9 cellular contexts compared by ENCODE assay signal in the genomic region with DNA sequence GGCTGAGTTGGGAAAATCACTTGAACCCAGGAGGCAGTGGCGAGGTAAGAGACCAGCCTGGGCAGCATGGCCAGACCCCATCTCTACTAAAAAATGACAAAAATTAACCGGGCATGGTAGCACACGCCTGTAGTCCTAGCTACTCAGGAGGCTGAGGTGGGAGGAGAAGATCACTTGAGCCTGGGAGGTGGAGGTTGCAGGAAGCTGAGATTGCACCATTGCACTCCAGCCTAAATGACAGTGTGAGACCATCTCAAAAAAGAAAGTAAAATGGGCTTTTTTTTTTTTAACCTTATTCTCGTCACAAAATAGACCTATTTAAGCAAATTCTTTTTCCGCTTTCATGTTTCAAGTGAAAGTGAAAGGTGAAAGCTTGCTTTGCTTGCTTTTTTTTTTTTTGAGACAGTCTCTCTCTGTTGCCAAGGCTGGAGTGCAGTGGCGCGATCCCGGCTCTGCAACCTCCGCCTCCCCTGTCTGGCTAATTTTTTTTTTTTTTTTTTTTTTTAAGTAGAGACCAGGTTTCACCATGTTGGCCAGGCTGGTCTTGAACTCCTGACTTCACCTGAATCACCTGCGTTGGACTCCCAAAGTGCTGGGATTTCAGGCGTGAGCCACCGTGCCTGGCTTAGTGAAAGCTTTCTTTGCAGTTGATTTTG. TPM values are rescaled to one million over a fixed set of nuclear protein-coding genes. Genes with fewer than 3 reads are reported as not detected.
DNase-seq lines count a peak whose midpoint lies in the region; ATAC-seq, FAIRE-seq and TF ChIP-seq lines count a peak whose summit lies in the region.
"Had no signal": no experiment of that assay in that cellular context is flagged by ENCODE, and none has a peak within 500 bp of the region (broad histone marks: within the 10 kb centered on the region; RNA-seq: fewer than 3 reads in every experiment).

No MANE protein-coding gene starts in this region.

- no peaks in the 10 kb centered on the region for H3K9me3 Mint-ChIP-seq in activated CD4-positive, alpha-beta T cell treated with anti-CD3 and anti-CD28 coated beads, Interleukin-2, amount 10 ng/mL, durations not matched to agents 24 days and 14 days

- in situ Hi-C loops in GM13976 (cut with MboI; ENCODE audit: low sequenced_read_pairs, unreplicated experiment) (no loop called here), HepG2 (cut with HindIII; ENCODE audit: extremely low pct_ligation_motif_present, low pct_unique_long_range_greater_than_20kb) (loop anchor here (25.0 kb wide), 1 partner anchor 313 kb away; no protein-coding TSS in a partner anchor)

- CTCF ChIA-PET in HepG2 (lab: Yijun Ruan, JAX; ENCODE audit: low intra/inter-chr PET ratio, low total read pairs), result no interaction called here

- intact Hi-C loops in activated CD4-positive, alpha-beta T cell treated with anti-CD3 and anti-CD28 coated beads, Interleukin-2, amount 10 ng/mL, durations not matched to agents 24 days and 14 days (cut with micrococcal nuclease), result loop anchor here (2.0 to 5.0 kb wide), 6 partner anchors 19 to 1813 kb away; a partner anchor contains a TSS
- intact Hi-C loops in HepG2 (cut with micrococcal nuclease; ENCODE audit: unreplicated experiment), result no loop called here
- intact Hi-C loops in ovary (cut with DNase I), result no loop called here

- BruUV-seq in HepG2 (replicated peaks; lab: Mats Ljungman, UMichigan), result no TSS peak

- FAIRE-seq in HepG2 (lab: Jason Lieb, UNC), result no peak

- ATAC-seq in HG02759 (IDR thresholded peaks at IDR 0.05; ENCODE audit: unreplicated experiment), result peak; percentile 43
- no peak for ATAC-seq in HepG2

- peak overlapping the region; percentile 56 for H3K27ac Mint-ChIP-seq in activated CD4-positive, alpha-beta T cell treated with anti-CD3 and anti-CD28 coated beads, Interleukin-2, amount 10 ng/mL, durations not matched to agents 24 days and 14 days

- peaks cover 33% of the 10 kb centered on the region for H3K4me1 Mint-ChIP-seq in activated CD4-positive, alpha-beta T cell treated with anti-CD3 and anti-CD28 coated beads, Interleukin-2, amount 10 ng/mL, durations not matched to agents 24 days and 14 days

- H3K79me2 ChIP-seq in HepG2 (ENCODE audit: insufficient read depth, low read length), result peaks cover 76% of the 10 kb centered on the region

- H3K36me3 ChIP-seq in HepG2 (replicated peaks in 1 of 2; ENCODE audit: control insufficient read depth in 1 of 2, insufficient read depth in 2 of 2, low read length in 2 of 2), result peaks cover 5 to 36% of the 10 kb centered on the region in 2 experiments; a peak in 4 of 5 replicates
- H3K36me3 ChIP-seq in ovary, result no peaks in the 10 kb centered on the region

- TF ChIP-seq CTCF in GM13976 (IDR thresholded peaks at IDR 0.05; ENCODE audit: borderline replicate concordance, control extremely low read depth, extremely low read depth, insufficient read depth, missing control alignments) (no peak), HepG2 (CRISPR knock-in tag; IDR thresholded peaks at IDR 0.05) (no peak), ovary (IDR thresholded peaks at IDR 0.05) (no peak)

- H2AFZ ChIP-seq in HepG2 (ENCODE audit: low read length), result no peak overlapping the region

- H3K27ac ChIP-seq in HepG2 (ENCODE audit: extremely low read length, insufficient read depth, low read length) (no peak overlapping the region), ovary (no peak overlapping the region)
- H3K27ac ChIP-seq: HL-60 had no signal

- POLR2A ChIA-PET in HepG2 (lab: Yijun Ruan, JAX), result no interaction called here

- H3K4me2 ChIP-seq in HepG2 (ENCODE audit: low read depth, low read length), result peak overlapping the region; percentile 53

- peak overlapping the region; percentile 96 for H3K4me3 Mint-ChIP-seq in activated CD4-positive, alpha-beta T cell treated with anti-CD3 and anti-CD28 coated beads, Interleukin-2, amount 10 ng/mL, durations not matched to agents 24 days and 14 days

- H3K27me3 ChIP-seq in HepG2 (ENCODE audit: control insufficient read depth in 1 of 2, insufficient read depth in 2 of 2, low read length in 2 of 2), result no peaks in the 10 kb centered on the region; a peak in 1 of 5 replicates
- H3K27me3 ChIP-seq in ovary, result no peaks in the 10 kb centered on the region

- no peak overlapping the region for H3K9ac ChIP-seq in HepG2 (ENCODE audit: insufficient read depth, low read depth, low read length)

- H3K4me3 ChIP-seq in HepG2 (replicated peaks in 1 of 3; ENCODE audit: insufficient read depth in 1 of 3, low read depth in 2 of 3, low read length in 3 of 3), result peak overlapping the region in 1 of 3 experiments; percentile 4; a peak in 1 of 6 replicates
- no peak overlapping the region for H3K4me3 ChIP-seq in ovary

- WGBS in HepG2 (ENCODE audit: low lambda C conversion rate), result 88% methylated on average over 12 of the region's 12 CpGs
- 28 to 42% (median 35%) methylated on average over 12 of the region's 12 CpGs for WGBS in ovary, 3 donors

- peaks cover 49% of the 10 kb centered on the region for H3K36me3 Mint-ChIP-seq in activated CD4-positive, alpha-beta T cell treated with anti-CD3 and anti-CD28 coated beads, Interleukin-2, amount 10 ng/mL, durations not matched to agents 24 days and 14 days (ENCODE audit: low read depth)

- peaks cover 45% of the 10 kb centered on the region for H4K20me1 ChIP-seq in HepG2 (ENCODE audit: insufficient read depth, low read length)

- H3K9me3 ChIP-seq in HepG2 (ENCODE audit: low read length), result no peaks in the 10 kb centered on the region
- no peaks in the 10 kb centered on the region for H3K9me3 ChIP-seq in ovary

- no peak for TF ChIP-seq RAD21 in HepG2 (CRISPR knock-in tag; IDR thresholded peaks at IDR 0.05)

- TF ChIP-seq POLR2A in HepG2 (IDR thresholded peaks at IDR 0.05; ENCODE audit: insufficient read depth in 1 of 2, low read depth in 2 of 2, low read length in 2 of 2) (no peak), ovary (IDR thresholded peaks at IDR 0.05) (no peak)

- peaks cover 47% of the 10 kb centered on the region for H3K4me1 ChIP-seq in HepG2 (ENCODE audit: insufficient read depth, low read length)
- H3K4me1 ChIP-seq in ovary (ENCODE audit: insufficient read depth), result peaks cover 5% of the 10 kb centered on the region

- TF ChIP-seq EP300 in HepG2 (IDR thresholded peaks at IDR 0.05; ENCODE audit: low read depth in 2 of 2, low read length in 2 of 2) (no peak), HepG2 (CRISPR knock-in tag; IDR thresholded peaks at IDR 0.05; ENCODE audit: borderline replicate concordance) (no peak), ovary (IDR thresholded peaks at IDR 0.05) (no peak)

- no peaks in the 10 kb centered on the region for H3K27me3 Mint-ChIP-seq in activated CD4-positive, alpha-beta T cell treated with anti-CD3 and anti-CD28 coated beads, Interleukin-2, amount 10 ng/mL, durations not matched to agents 24 days and 14 days

- DNase-seq in GM13976 (ENCODE audit: low spot score), result peak; percentile 70
- peak; percentile 86 for DNase-seq in activated CD4-positive, alpha-beta T cell treated with anti-CD3 and anti-CD28 coated beads, Interleukin-2, amount 10 ng/mL, durations not matched to agents 24 days and 14 days
- DNase-seq in HepG2 (ENCODE audit: low spot score), result no peak
- no peak for DNase-seq in Kasumi-1 (lab: John Stamatoyannopoulos, UW)
- no peak for DNase-seq in NOMO-1 (lab: John Stamatoyannopoulos, UW; ENCODE audit: unreplicated experiment in 2 of 2)
- DNase-seq in ovary, result no peak
- DNase-seq in NCI-H1436 treated with DMSO at 0.1 percent for 48 hours (lab: John Stamatoyannopoulos, UW), result no peak

RNA-seq across cellular contexts. Expression of a gene that starts 3.6 kb away (rescaled TPM):
- total RNA-seq in activated CD4-positive, alpha-beta T cell treated with anti-CD3 and anti-CD28 coated beads, Interleukin-2, amount 10 ng/mL, durations not matched to agents 24 days and 14 days, result 313 and 336 TPM in 2 replicates
- 210 and 433 TPM in 2 replicates for total RNA-seq in HepG2 (2016; rRNA removed; fragmentation: Illumina TruSeq; extraction: Trizol)
- 12.7 and 13.8 TPM in 2 replicates for total RNA-seq in HepG2 (2016; cell fraction: cytosol; rRNA removed; fragmentation: Illumina TruSeq; extraction: Trizol; ENCODE audit: low read depth)
- 183 and 445 TPM in 2 replicates for total RNA-seq in HepG2 (2016; cell fraction: insoluble cytoplasmic fraction; rRNA removed; fragmentation: Illumina TruSeq; extraction: Trizol)
- total RNA-seq in HepG2 (2016; cell fraction: membrane; rRNA removed; fragmentation: Illumina TruSeq; extraction: Trizol), result 33.7 and 42.9 TPM in 2 replicates
- total RNA-seq in HepG2 (2016; cell fraction: nucleus; rRNA removed; fragmentation: Illumina TruSeq; extraction: Trizol), result 353 and 410 TPM in 2 replicates
- 198 and 238 TPM in 2 replicates for polyA plus RNA-seq in HepG2 (2011; rRNA removed)
- 75.2 and 130 TPM in 2 replicates for polyA plus RNA-seq in HepG2 (2011; cell fraction: cytosol; rRNA removed)
- polyA plus RNA-seq in HepG2 (2011; cell fraction: nucleus; rRNA removed), result 59.8 and 75.6 TPM in 2 replicates
- polyA plus RNA-seq in HepG2 (2012), result 499 and 545 TPM in 2 replicates
- 29.1 and 30.8 TPM in 2 replicates for polyA plus RNA-seq in HepG2 (2016; cell fraction: cytosol; fragmentation: Illumina TruSeq; extraction: Trizol; ENCODE audit: low read depth)
- polyA plus RNA-seq in HepG2 (2016; cell fraction: insoluble cytoplasmic fraction; fragmentation: Illumina TruSeq; extraction: Trizol; ENCODE audit: low read depth), result 242 and 258 TPM in 2 replicates
- 44.4 and 48.4 TPM in 2 replicates for polyA plus RNA-seq in HepG2 (2016; cell fraction: membrane; fragmentation: Illumina TruSeq; extraction: Trizol; ENCODE audit: low read depth)
- 667 and 733 TPM in 2 replicates for polyA plus RNA-seq in HepG2 (2016; cell fraction: nucleus; fragmentation: Illumina TruSeq; extraction: Trizol; ENCODE audit: insufficient read depth, low read depth)
- 14.8 and 51.5 TPM in 2 replicates for polyA minus RNA-seq in HepG2 (2011; rRNA and poly(A)+ RNA removed; ENCODE audit: low replicate concordance)
- polyA minus RNA-seq in HepG2 (2011; cell fraction: cytosol; rRNA and poly(A)+ RNA removed), result 101 and 125 TPM in 2 replicates
- polyA minus RNA-seq in HepG2 (2011; cell fraction: nucleus; rRNA and poly(A)+ RNA removed), result 36.3 and 49.1 TPM in 2 replicates
- 100 to 1,000 TPM in 5 of 7 donors, 10 to 100 TPM in 2; 56.9 to 389 (median 260) TPM for total RNA-seq in ovary
- 100 to 1,000 TPM; 175 to 711 TPM for polyA plus RNA-seq in ovary

RNA-seq across cellular contexts. Expression of a gene that starts 26.9 kb away (rescaled TPM):
- 1.2 and 1.3 TPM in 2 replicates for total RNA-seq in activated CD4-positive, alpha-beta T cell treated with anti-CD3 and anti-CD28 coated beads, Interleukin-2, amount 10 ng/mL, durations not matched to agents 24 days and 14 days
- total RNA-seq in HepG2 (2016; rRNA removed; fragmentation: Illumina TruSeq; extraction: Trizol) (5.8 and 6.1 TPM in 2 replicates), ovary (1 to 10 TPM; 2.2 to 7.2 (median 5.5) TPM)
- 1.9 and 3.2 TPM in 2 replicates for total RNA-seq in HepG2 (2016; cell fraction: cytosol; rRNA removed; fragmentation: Illumina TruSeq; extraction: Trizol; ENCODE audit: low read depth)
- total RNA-seq in HepG2 (2016; cell fraction: insoluble cytoplasmic fraction; rRNA removed; fragmentation: Illumina TruSeq; extraction: Trizol), result 6.7 and 7.2 TPM in 2 replicates
- total RNA-seq in HepG2 (2016; cell fraction: membrane; rRNA removed; fragmentation: Illumina TruSeq; extraction: Trizol), result 2.9 and 3.4 TPM in 2 replicates
- 5.9 and 8.5 TPM in 2 replicates for total RNA-seq in HepG2 (2016; cell fraction: nucleus; rRNA removed; fragmentation: Illumina TruSeq; extraction: Trizol)
- polyA plus RNA-seq in HepG2 (2011; rRNA removed) (8.8 and 9.1 TPM in 2 replicates), ovary (1 to 10 TPM; 4.7 to 4.9 TPM)
- polyA plus RNA-seq in HepG2 (2011; cell fraction: cytosol; rRNA removed), result 5.0 and 6.3 TPM in 2 replicates
- polyA plus RNA-seq in HepG2 (2011; cell fraction: nucleus; rRNA removed), result 18.3 and 18.6 TPM in 2 replicates
- 4.2 and 4.8 TPM in 2 replicates for polyA plus RNA-seq in HepG2 (2012)
- polyA plus RNA-seq in HepG2 (2016; cell fraction: cytosol; fragmentation: Illumina TruSeq; extraction: Trizol; ENCODE audit: low read depth), result 1.6 and 1.7 TPM in 2 replicates
- polyA plus RNA-seq in HepG2 (2016; cell fraction: insoluble cytoplasmic fraction; fragmentation: Illumina TruSeq; extraction: Trizol; ENCODE audit: low read depth), result 5.0 and 5.2 TPM in 2 replicates
- polyA plus RNA-seq in HepG2 (2016; cell fraction: membrane; fragmentation: Illumina TruSeq; extraction: Trizol; ENCODE audit: low read depth), result 1.9 and 3.1 TPM in 2 replicates
- 8.2 and 10.0 TPM in 2 replicates for polyA plus RNA-seq in HepG2 (2016; cell fraction: nucleus; fragmentation: Illumina TruSeq; extraction: Trizol; ENCODE audit: insufficient read depth, low read depth)
- polyA minus RNA-seq in HepG2 (2011; rRNA and poly(A)+ RNA removed; ENCODE audit: low replicate concordance), result 15.0 and 20.6 TPM in 2 replicates
- 3.4 and 3.7 TPM in 2 replicates for polyA minus RNA-seq in HepG2 (2011; cell fraction: cytosol; rRNA and poly(A)+ RNA removed)
- 9.5 and 9.9 TPM in 2 replicates for polyA minus RNA-seq in HepG2 (2011; cell fraction: nucleus; rRNA and poly(A)+ RNA removed)

RNA-seq across cellular contexts. Expression of a gene that starts 42.3 kb away (rescaled TPM):
- 524 TPM in 2 replicates for total RNA-seq in activated CD4-positive, alpha-beta T cell treated with anti-CD3 and anti-CD28 coated beads, Interleukin-2, amount 10 ng/mL, durations not matched to agents 24 days and 14 days
- total RNA-seq in HepG2 (2016; rRNA removed; fragmentation: Illumina TruSeq; extraction: Trizol) (1,257 and 1,308 TPM in 2 replicates), ovary (100 to 1,000 TPM; 433 to 587 (median 484) TPM)
- 535 and 754 TPM in 2 replicates for total RNA-seq in HepG2 (2016; cell fraction: cytosol; rRNA removed; fragmentation: Illumina TruSeq; extraction: Trizol; ENCODE audit: low read depth)
- 1,238 and 1,246 TPM in 2 replicates for total RNA-seq in HepG2 (2016; cell fraction: insoluble cytoplasmic fraction; rRNA removed; fragmentation: Illumina TruSeq; extraction: Trizol)
- total RNA-seq in HepG2 (2016; cell fraction: membrane; rRNA removed; fragmentation: Illumina TruSeq; extraction: Trizol), result 987 and 1,243 TPM in 2 replicates
- total RNA-seq in HepG2 (2016; cell fraction: nucleus; rRNA removed; fragmentation: Illumina TruSeq; extraction: Trizol), result 431 and 520 TPM in 2 replicates
- polyA plus RNA-seq in HepG2 (2011; rRNA removed) (707 and 811 TPM in 2 replicates), ovary (100 to 1,000 TPM; 254 to 981 TPM)
- 569 and 1,388 TPM in 2 replicates for polyA plus RNA-seq in HepG2 (2011; cell fraction: cytosol; rRNA removed)
- 699 and 772 TPM in 2 replicates for polyA plus RNA-seq in HepG2 (2011; cell fraction: nucleus; rRNA removed)
- polyA plus RNA-seq in HepG2 (2012), result 584 and 625 TPM in 2 replicates
- 501 and 704 TPM in 2 replicates for polyA plus RNA-seq in HepG2 (2016; cell fraction: cytosol; fragmentation: Illumina TruSeq; extraction: Trizol; ENCODE audit: low read depth)
- 1,095 and 1,148 TPM in 2 replicates for polyA plus RNA-seq in HepG2 (2016; cell fraction: insoluble cytoplasmic fraction; fragmentation: Illumina TruSeq; extraction: Trizol; ENCODE audit: low read depth)
- 829 and 1,016 TPM in 2 replicates for polyA plus RNA-seq in HepG2 (2016; cell fraction: membrane; fragmentation: Illumina TruSeq; extraction: Trizol; ENCODE audit: low read depth)
- 767 and 788 TPM in 2 replicates for polyA plus RNA-seq in HepG2 (2016; cell fraction: nucleus; fragmentation: Illumina TruSeq; extraction: Trizol; ENCODE audit: insufficient read depth, low read depth)
- 804 and 856 TPM in 2 replicates for polyA minus RNA-seq in HepG2 (2011; rRNA and poly(A)+ RNA removed; ENCODE audit: low replicate concordance)
- 126 and 152 TPM in 2 replicates for polyA minus RNA-seq in HepG2 (2011; cell fraction: cytosol; rRNA and poly(A)+ RNA removed)
- polyA minus RNA-seq in HepG2 (2011; cell fraction: nucleus; rRNA and poly(A)+ RNA removed), result 163 and 169 TPM in 2 replicates

RNA-seq across cellular contexts. Expression of a gene that starts 50.2 kb away (rescaled TPM):
- 0.28 and 0.33 TPM in 2 replicates for total RNA-seq in activated CD4-positive, alpha-beta T cell treated with anti-CD3 and anti-CD28 coated beads, Interleukin-2, amount 10 ng/mL, durations not matched to agents 24 days and 14 days
- total RNA-seq in HepG2 (2016; rRNA removed; fragmentation: Illumina TruSeq; extraction: Trizol) (not detected in 2 replicates), ovary (under 1 TPM in 5 of 7 donors, not detected in 2; 0.07 to 0.36 (median 0.18) TPM)
- total RNA-seq in HepG2 (2016; cell fraction: cytosol; rRNA removed; fragmentation: Illumina TruSeq; extraction: Trizol; ENCODE audit: low read depth), result not detected in 2 replicates
- 0.09 TPM in 1 of 2 replicates, not detected in the other for total RNA-seq in HepG2 (2016; cell fraction: insoluble cytoplasmic fraction; rRNA removed; fragmentation: Illumina TruSeq; extraction: Trizol)
- total RNA-seq in HepG2 (2016; cell fraction: membrane; rRNA removed; fragmentation: Illumina TruSeq; extraction: Trizol), result not detected in 2 replicates
- total RNA-seq in HepG2 (2016; cell fraction: nucleus; rRNA removed; fragmentation: Illumina TruSeq; extraction: Trizol), result not detected in 2 replicates
- polyA plus RNA-seq in HepG2 (2011; rRNA removed) (0.04 TPM in 1 of 2 replicates, not detected in the other), ovary (under 1 TPM in 1 of 2 donors, not detected in 1; 0.39 TPM)
- polyA plus RNA-seq in HepG2 (2011; cell fraction: cytosol; rRNA removed), result not detected in 2 replicates
- 0.10 TPM in 2 replicates for polyA plus RNA-seq in HepG2 (2011; cell fraction: nucleus; rRNA removed)
- not detected in 2 replicates for polyA plus RNA-seq in HepG2 (2012)
- polyA plus RNA-seq in HepG2 (2016; cell fraction: cytosol; fragmentation: Illumina TruSeq; extraction: Trizol; ENCODE audit: low read depth), result not detected in 2 replicates
- polyA plus RNA-seq in HepG2 (2016; cell fraction: insoluble cytoplasmic fraction; fragmentation: Illumina TruSeq; extraction: Trizol; ENCODE audit: low read depth), result not detected in 2 replicates
- not detected in 2 replicates for polyA plus RNA-seq in HepG2 (2016; cell fraction: membrane; fragmentation: Illumina TruSeq; extraction: Trizol; ENCODE audit: low read depth)
- not detected in 2 replicates for polyA plus RNA-seq in HepG2 (2016; cell fraction: nucleus; fragmentation: Illumina TruSeq; extraction: Trizol; ENCODE audit: insufficient read depth, low read depth)
- polyA minus RNA-seq in HepG2 (2011; rRNA and poly(A)+ RNA removed; ENCODE audit: low replicate concordance), result 2.4 TPM in 1 of 2 replicates, not detected in the other
- polyA minus RNA-seq in HepG2 (2011; cell fraction: cytosol; rRNA and poly(A)+ RNA removed), result not detected in 2 replicates
- 0.13 TPM in 1 of 2 replicates, not detected in the other for polyA minus RNA-seq in HepG2 (2011; cell fraction: nucleus; rRNA and poly(A)+ RNA removed)

RNA-seq across cellular contexts. Expression of a gene that starts 50.6 kb away (rescaled TPM):
- 20.3 and 33.8 TPM in 2 replicates for total RNA-seq in activated CD4-positive, alpha-beta T cell treated with anti-CD3 and anti-CD28 coated beads, Interleukin-2, amount 10 ng/mL, durations not matched to agents 24 days and 14 days
- total RNA-seq in HepG2 (2016; rRNA removed; fragmentation: Illumina TruSeq; extraction: Trizol), result 9.4 and 13.5 TPM in 2 replicates
- 9.3 and 10.3 TPM in 2 replicates for total RNA-seq in HepG2 (2016; cell fraction: cytosol; rRNA removed; fragmentation: Illumina TruSeq; extraction: Trizol; ENCODE audit: low read depth)
- 12.9 and 17.9 TPM in 2 replicates for total RNA-seq in HepG2 (2016; cell fraction: insoluble cytoplasmic fraction; rRNA removed; fragmentation: Illumina TruSeq; extraction: Trizol)
- 10.1 and 12.4 TPM in 2 replicates for total RNA-seq in HepG2 (2016; cell fraction: membrane; rRNA removed; fragmentation: Illumina TruSeq; extraction: Trizol)
- 18.0 and 18.7 TPM in 2 replicates for total RNA-seq in HepG2 (2016; cell fraction: nucleus; rRNA removed; fragmentation: Illumina TruSeq; extraction: Trizol)
- 12.7 and 16.5 TPM in 2 replicates for polyA plus RNA-seq in HepG2 (2011; rRNA removed)
- polyA plus RNA-seq in HepG2 (2011; cell fraction: cytosol; rRNA removed), result 1.7 and 1.9 TPM in 2 replicates
- 16.8 and 20.9 TPM in 2 replicates for polyA plus RNA-seq in HepG2 (2011; cell fraction: nucleus; rRNA removed)
- 4.8 and 7.1 TPM in 2 replicates for polyA plus RNA-seq in HepG2 (2012)
- polyA plus RNA-seq in HepG2 (2016; cell fraction: cytosol; fragmentation: Illumina TruSeq; extraction: Trizol; ENCODE audit: low read depth), result 1.4 and 1.7 TPM in 2 replicates
- 3.9 and 4.7 TPM in 2 replicates for polyA plus RNA-seq in HepG2 (2016; cell fraction: insoluble cytoplasmic fraction; fragmentation: Illumina TruSeq; extraction: Trizol; ENCODE audit: low read depth)
- 1.9 and 3.9 TPM in 2 replicates for polyA plus RNA-seq in HepG2 (2016; cell fraction: membrane; fragmentation: Illumina TruSeq; extraction: Trizol; ENCODE audit: low read depth)
- 12.2 and 12.8 TPM in 2 replicates for polyA plus RNA-seq in HepG2 (2016; cell fraction: nucleus; fragmentation: Illumina TruSeq; extraction: Trizol; ENCODE audit: insufficient read depth, low read depth)
- 6.7 and 7.4 TPM in 2 replicates for polyA minus RNA-seq in HepG2 (2011; rRNA and poly(A)+ RNA removed; ENCODE audit: low replicate concordance)
- 4.2 and 8.4 TPM in 2 replicates for polyA minus RNA-seq in HepG2 (2011; cell fraction: cytosol; rRNA and poly(A)+ RNA removed)
- 24.1 and 29.1 TPM in 2 replicates for polyA minus RNA-seq in HepG2 (2011; cell fraction: nucleus; rRNA and poly(A)+ RNA removed)
- 10 to 100 TPM in 6 of 7 donors, 1 to 10 TPM in 1; 9.1 to 20.7 (median 14.1) TPM for total RNA-seq in ovary
- polyA plus RNA-seq in ovary, result 10 to 100 TPM in 1 of 2 donors, 1 to 10 TPM in 1; 7.2 to 12.3 TPM

Comparison
In these comparisons a context has a peak if more than half of its experiments do, and no peak if none do; other contexts are left out.
1. DNase-seq: peak in GM13976 (single experiment) and activated CD4-positive, alpha-beta T cell treated with anti-CD3 and anti-CD28 coated beads, Interleukin-2, amount 10 ng/mL, durations not matched to agents 24 days and 14 days (single experiment); none in HepG2 (single experiment), Kasumi-1 (0 of 2), NOMO-1 (0 of 2), ovary (0 of 5) and NCI-H1436 treated with DMSO at 0.1 percent for 48 hours (single experiment).